ENCODE assay signal across 12 cellular contexts in genomic region chr2:25976884-25977741, GRCh38. TPM values are rescaled to one million over a fixed set of nuclear protein-coding genes. Genes with fewer than 3 reads are reported as not detected.
A peak's percentile ranks its signal among the peaks of the same experiment; 100 is the strongest.
DNase-seq lines count a peak whose midpoint lies in the region; ATAC-seq, FAIRE-seq and TF ChIP-seq lines count a peak whose summit lies in the region.
"Had no signal": no experiment of that assay in that cellular context is flagged by ENCODE, and none has a peak within 500 bp of the region (broad histone marks: within the 10 kb centered on the region; RNA-seq: fewer than 3 reads in every experiment).

No MANE protein-coding gene starts in this region.

- peak overlapping the region; percentile 90 for H2BK5ac ChIP-seq in trophoblast cell (ENCODE audit: low read depth, low read length, poor library complexity)

- H4K8ac ChIP-seq in trophoblast cell (ENCODE audit: low read depth, low read length) = peak overlapping the region; percentile 66

- H4K12ac ChIP-seq in trophoblast cell (ENCODE audit: low read depth, low read length) = peak overlapping the region; percentile 11

- H2BK12ac ChIP-seq in trophoblast cell (ENCODE audit: low read length) = peak overlapping the region; percentile 33

- H3K4ac ChIP-seq in trophoblast cell (ENCODE audit: low read depth, low read length) = peak overlapping the region; percentile 48

- H3K4me3 ChIP-seq in PC-9 (peak overlapping the region; percentile 32), endothelial cell of umbilical vein (replicated peaks in 1 of 3; ENCODE audit: insufficient read depth in 1 of 3, low read depth in 1 of 3, low read length in 3 of 3) (no peak overlapping the region), trophoblast cell (ENCODE audit: low read depth, low read length) (no peak overlapping the region)

- H3K79me2 ChIP-seq in PC-9 (ENCODE audit: low read depth) (peaks cover 60% of the 10 kb centered on the region), endothelial cell of umbilical vein (ENCODE audit: control insufficient read depth, insufficient read depth, low read length) (peaks cover 41% of the 10 kb centered on the region), trophoblast cell (ENCODE audit: control insufficient read depth, insufficient read depth, low read length, poor library complexity) (peaks cover 9% of the 10 kb centered on the region)

- no peaks in the 10 kb centered on the region for H3K36me3 ChIP-seq in PC-9 (ENCODE audit: low read depth)
- peaks cover 3% of the 10 kb centered on the region in 2 experiments for H3K36me3 ChIP-seq in endothelial cell of umbilical vein (ENCODE audit: control insufficient read depth in 2 of 2, extremely low read depth in 1 of 2, insufficient read depth in 2 of 2, low read length in 2 of 2)
- H3K36me3 ChIP-seq in trophoblast cell (ENCODE audit: control insufficient read depth in 1 of 2, insufficient read depth in 2 of 2, low read length in 2 of 2) = peaks cover 5 to 8% of the 10 kb centered on the region in 2 experiments

- H2BK120ac ChIP-seq in trophoblast cell (ENCODE audit: insufficient read depth, low read length, poor library complexity) = peak overlapping the region; percentile 83

- H3F3A ChIP-seq in PC-9 (ENCODE audit: insufficient read depth, low read depth) = peaks cover 31% of the 10 kb centered on the region

- H3K9me1 ChIP-seq in endothelial cell of umbilical vein (replicated peaks; ENCODE audit: control insufficient read depth, extremely low read depth, insufficient read depth, low read length) = no peaks in the 10 kb centered on the region

- no CpG with 5 or more reads among the region's 8 CpGs for WGBS in trophoblast cell (ENCODE audit: extremely low coverage, insufficient coverage, insufficient read length)

- CTCF ChIA-PET in PC-9 (lab: Charles Lee) (no interaction called here), endothelial cell of umbilical vein (lab: Charles Lee) (interaction anchor here (0.5 to 1.3 kb wide), 4 partner anchors 14 to 208 kb away, joined by 3 to 5 read pairs (median 3); no protein-coding TSS in a partner anchor)

- no peak for TF ChIP-seq POLR2A in endothelial cell of umbilical vein (IDR thresholded peaks at IDR 0.05; ENCODE audit: low read depth, low read length)

- H3K18ac ChIP-seq in trophoblast cell (ENCODE audit: low read length) = peak overlapping the region; percentile 65

- H3K9me3 ChIP-seq in PC-9 (ENCODE audit: insufficient read depth, low read depth) (no peaks in the 10 kb centered on the region), endothelial cell of umbilical vein (replicated peaks; ENCODE audit: control insufficient read depth, insufficient read depth, low read length) (no peaks in the 10 kb centered on the region), trophoblast cell (ENCODE audit: insufficient read depth, low read depth, low read length) (no peaks in the 10 kb centered on the region)

- H4K20me1 ChIP-seq in PC-9 (ENCODE audit: insufficient read depth) (no peaks in the 10 kb centered on the region), endothelial cell of umbilical vein (replicated peaks; ENCODE audit: control insufficient read depth, extremely low read depth, insufficient read depth, low read length) (no peaks in the 10 kb centered on the region)

- peak overlapping the region; percentile 94 for H4K91ac ChIP-seq in trophoblast cell (ENCODE audit: low read depth, low read length)

- no peaks in the 10 kb centered on the region for H3K9me2 ChIP-seq in PC-9 (ENCODE audit: insufficient read depth)

- H3K9ac ChIP-seq in endothelial cell of umbilical vein (replicated peaks; ENCODE audit: extremely low read depth, insufficient read depth, low read length) (peak overlapping the region; percentile 19), trophoblast cell (ENCODE audit: low read length) (no peak overlapping the region)

- peaks cover 29% of the 10 kb centered on the region for H3K79me1 ChIP-seq in trophoblast cell (ENCODE audit: low read length)

- H3K27me3 ChIP-seq in PC-9 (ENCODE audit: insufficient read depth, low read depth) = no peaks in the 10 kb centered on the region
- no peaks in the 10 kb centered on the region for H3K27me3 ChIP-seq in endothelial cell of umbilical vein (ENCODE audit: control insufficient read depth in 2 of 2, insufficient read depth in 2 of 2, low read length in 2 of 2)
- no peaks in the 10 kb centered on the region for H3K27me3 ChIP-seq in trophoblast cell (ENCODE audit: insufficient read depth, low read length)

- H3K4me1 ChIP-seq in PC-9 (replicated peaks; ENCODE audit: insufficient read depth) = peaks cover 74% of the 10 kb centered on the region
- H3K4me1 ChIP-seq in endothelial cell of umbilical vein (ENCODE audit: control insufficient read depth, extremely low read depth, insufficient read depth, low read length) = peaks cover 47% of the 10 kb centered on the region
- peaks cover 33 to 63% of the 10 kb centered on the region in 2 experiments for H3K4me1 ChIP-seq in trophoblast cell (ENCODE audit: control insufficient read depth in 1 of 2, insufficient read depth in 2 of 2, low read length in 2 of 2)

- H2AK5ac ChIP-seq in trophoblast cell (ENCODE audit: low read length) = peak overlapping the region; percentile 45

- H3K23ac ChIP-seq in trophoblast cell (ENCODE audit: low read length) = no peak overlapping the region

- H3K4me2 ChIP-seq in PC-9 (peak overlapping the region; percentile 96), endothelial cell of umbilical vein (ENCODE audit: insufficient read depth, low read length) (peak overlapping the region; percentile 30), trophoblast cell (ENCODE audit: low read length) (peak overlapping the region; percentile 57)

- intact Hi-C loops in PC-9 (cut with micrococcal nuclease; ENCODE audit: unreplicated experiment) = no loop called here
- intact Hi-C loops in endothelial cell of umbilical vein (cut with micrococcal nuclease) = no loop called here

- H3K14ac ChIP-seq in trophoblast cell (ENCODE audit: low read length) = peak overlapping the region; percentile 67

- dilution Hi-C loops in endothelial cell of umbilical vein (cut with MboI; ENCODE audit: extremely low pct_ligation_motif_present, low sequenced_read_pairs) = no loop called here

- no peak for ATAC-seq in HG03159 (IDR thresholded peaks at IDR 0.05; ENCODE audit: unreplicated experiment)
- no peak for ATAC-seq in HG02870 (IDR thresholded peaks at IDR 0.05; ENCODE audit: unreplicated experiment)

- peak; percentile 67 for FAIRE-seq in endothelial cell of umbilical vein (lab: Jason Lieb, UNC)

- TF ChIP-seq CTCF in PC-9 (conservative IDR thresholded peaks at IDR 0.05) (no peak), endothelial cell of umbilical vein (IDR thresholded peaks at IDR 0.05; ENCODE audit: extremely low read depth in 1 of 2, insufficient read depth in 1 of 2, low read depth in 1 of 2, low read length in 2 of 2) (no peak)

- POLR2A ChIA-PET in PC-9 (lab: Charles Lee; ENCODE audit: unreplicated experiment) (interaction anchor here (0.6 kb wide), 3 partner anchors 21 to 323 kb away, joined by 3 to 5 read pairs (median 3); no protein-coding TSS in a partner anchor), endothelial cell of umbilical vein (lab: Charles Lee) (interaction anchor here (1.0 to 1.2 kb wide), 2 partner anchors 17 to 99 kb away, joined by 4 read pairs; partner anchors contain the start of gene ASXL2)

- no TSS peak for BruUV-seq in PC-9 (replicated peaks; lab: Mats Ljungman, UMichigan)
- BruUV-seq in endothelial cell of umbilical vein (replicated peaks; lab: Mats Ljungman, UMichigan) = no TSS peak

- peak; percentile 55 for DNase-seq in ELF-1 (ENCODE audit: low read depth, low spot score)
- peak; percentile 52 to 71 for DNase-seq in PC-9
- DNase-seq in endothelial cell of umbilical vein (ENCODE audit: low read depth, low spot score) = peak; percentile 56
- peak; percentile 83 to 91 for DNase-seq in trophoblast cell
- no peak for DNase-seq in NCI-H510A (lab: John Stamatoyannopoulos, UW)
- no peak for DNase-seq in NCI-H2081 treated with DMSO at 0.1 percent for 48 hours (lab: John Stamatoyannopoulos, UW)
- DNase-seq: activated CD4-positive, alpha-beta T cell treated with anti-CD3 and anti-CD28 coated beads for 1 hour; NCI-H1694; SHP77; stimulated activated CD4-positive, alpha-beta T cell treated with anti-CD3 and anti-CD28 coated beads, Interleukin-4, amount 100 ng/mL, for 1 hour had no signal

- H2AFZ ChIP-seq in PC-9 = peak overlapping the region; percentile 44
- H2AFZ ChIP-seq in endothelial cell of umbilical vein (ENCODE audit: low read depth, low read length) = peak overlapping the region; percentile 64
- H2AFZ ChIP-seq in trophoblast cell (ENCODE audit: insufficient read depth, low read length, poor library complexity) = no peak overlapping the region

- peak overlapping the region; percentile 95 for H3K27ac ChIP-seq in PC-9
- H3K27ac ChIP-seq in endothelial cell of umbilical vein (ENCODE audit: insufficient read depth, low read depth, low read length) = peak overlapping the region; percentile 4
- H3K27ac ChIP-seq in trophoblast cell (ENCODE audit: low read depth, low read length) = peak overlapping the region; percentile 97

TF ChIP-seq in endothelial cell of umbilical vein, 7 proteins besides CTCF, POLR2A, EP300 and RAD21 (continues in another document):
- TF ChIP-seq FOS (IDR thresholded peaks at IDR 0.05; ENCODE audit: borderline replicate concordance, insufficient read depth, low read length) = no peak
- TF ChIP-seq EZH2 (IDR thresholded peaks at IDR 0.05; ENCODE audit: borderline replicate concordance, low read depth, low read length, severe bottlenecking) = no peak
- no peak for TF ChIP-seq POLR2AphosphoS5 (IDR thresholded peaks at IDR 0.05; ENCODE audit: insufficient read depth, low read depth, low read length)

RNA-seq across cellular contexts. Expression of gene KIF3C, which starts 5.2 kb away (rescaled TPM):
- 41.2 and 50.5 TPM in 2 replicates for total RNA-seq in PC-9 (2021)
- 40.7 and 42.1 TPM in 2 replicates for total RNA-seq in endothelial cell of umbilical vein
- 9.9 and 11.4 TPM in 2 replicates for polyA plus RNA-seq in endothelial cell of umbilical vein
- 10.5 TPM in 2 replicates for polyA plus RNA-seq in endothelial cell of umbilical vein (2011; cell fraction: cytosol; rRNA removed)
- 9.3 and 11.6 TPM in 2 replicates for polyA plus RNA-seq in endothelial cell of umbilical vein (2011; cell fraction: nucleus; rRNA removed)
- polyA plus RNA-seq in endothelial cell of umbilical vein (2012) = 36.5 and 47.5 TPM in 2 replicates
- polyA minus RNA-seq in endothelial cell of umbilical vein = 20.0 and 29.4 TPM in 2 replicates
- polyA minus RNA-seq in endothelial cell of umbilical vein (2011; cell fraction: cytosol; rRNA and poly(A)+ RNA removed) = 0.31 TPM
- 7.8 and 13.8 TPM in 2 replicates for polyA minus RNA-seq in endothelial cell of umbilical vein (2011; cell fraction: nucleus; rRNA and poly(A)+ RNA removed)
- polyA plus RNA-seq in trophoblast cell (2013) = 55.1 and 56.4 TPM in 2 replicates

RNA-seq across cellular contexts. Expression of gene RAB10, which starts 56.8 kb away (rescaled TPM):
- 150 and 171 TPM in 2 replicates for total RNA-seq in PC-9 (2021)
- 104 and 105 TPM in 2 replicates for total RNA-seq in endothelial cell of umbilical vein
- 37.2 and 45.1 TPM in 2 replicates for polyA plus RNA-seq in endothelial cell of umbilical vein
- polyA plus RNA-seq in endothelial cell of umbilical vein (2011; cell fraction: cytosol; rRNA removed) = 48.8 and 57.1 TPM in 2 replicates
- polyA plus RNA-seq in endothelial cell of umbilical vein (2011; cell fraction: nucleus; rRNA removed) = 28.3 and 47.0 TPM in 2 replicates
- polyA plus RNA-seq in endothelial cell of umbilical vein (2012) = 116 and 132 TPM in 2 replicates
- 37.7 and 47.7 TPM in 2 replicates for polyA minus RNA-seq in endothelial cell of umbilical vein
- 91.3 TPM for polyA minus RNA-seq in endothelial cell of umbilical vein (2011; cell fraction: cytosol; rRNA and poly(A)+ RNA removed)
- polyA minus RNA-seq in endothelial cell of umbilical vein (2011; cell fraction: nucleus; rRNA and poly(A)+ RNA removed) = 32.4 and 40.7 TPM in 2 replicates
- 138 and 141 TPM in 2 replicates for polyA plus RNA-seq in trophoblast cell (2013)

Comparison
In these comparisons a context has a peak if more than half of its experiments do, and no peak if none do; other contexts are left out.
1. DNase-seq: peak in ELF-1 (single experiment), PC-9 (2 of 2), endothelial cell of umbilical vein (single experiment) and trophoblast cell (2 of 2); none in NCI-H510A (single experiment) and NCI-H2081 treated with DMSO at 0.1 percent for 48 hours (single experiment).
2. H3K27ac ChIP-seq: peak in every context shown above with its lines; median percentile 97 in trophoblast cell; 95 in PC-9; 4 in endothelial cell of umbilical vein.
3. H3K4me2 ChIP-seq: peak in every context shown above with its lines; median percentile 96 in PC-9; 57 in trophoblast cell; 30 in endothelial cell of umbilical vein.